8 cellular contexts compared by ENCODE assay signal in the genomic region with DNA sequence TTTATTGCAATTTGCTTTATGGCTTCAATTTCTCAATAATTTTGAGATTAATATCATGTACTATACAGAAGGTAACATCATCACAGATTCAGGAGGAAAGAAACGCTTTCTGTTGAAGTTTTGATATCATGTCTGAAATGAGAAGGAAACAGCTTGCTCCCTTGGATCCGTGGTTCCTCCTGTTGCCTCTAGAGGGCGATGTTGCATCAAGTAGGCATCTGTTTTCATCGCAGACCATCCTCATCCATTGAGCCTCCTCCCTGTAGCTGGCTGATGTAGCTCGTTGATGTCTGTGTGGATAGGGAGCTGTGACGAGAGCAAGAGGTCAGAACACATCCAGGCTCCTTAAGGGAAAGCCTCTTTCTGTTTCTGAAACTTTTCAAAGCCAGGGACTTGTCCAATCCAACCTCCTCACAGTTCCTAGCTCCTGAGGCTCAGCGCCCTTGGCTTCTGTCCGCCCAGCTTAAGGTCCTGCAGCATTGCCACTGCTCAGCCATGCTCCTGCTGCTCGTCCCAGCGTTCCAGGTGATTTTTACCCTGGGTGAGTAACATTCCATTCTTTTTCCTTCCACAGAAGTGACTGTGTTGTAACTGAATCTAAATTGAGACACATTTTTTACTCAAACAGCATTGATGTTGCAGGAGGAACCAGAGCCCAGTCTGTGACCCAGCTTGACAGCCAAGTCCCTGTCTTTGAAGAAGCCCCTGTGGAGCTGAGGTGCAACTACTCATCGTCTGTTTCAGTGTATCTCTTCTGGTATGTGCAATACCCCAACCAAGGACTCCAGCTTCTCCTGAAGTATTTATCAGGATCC.
DNase-seq lines count a peak whose midpoint lies in the region; ATAC-seq and TF ChIP-seq lines count a peak whose summit lies in the region.

No MANE protein-coding gene starts in this region.

- peak overlapping the region; percentile 74 to 91 (median 85) for H3K4me3 Mint-ChIP-seq in CD4-positive, CD25-positive, alpha-beta regulatory T cell
- peak overlapping the region; percentile 77 to 88 for H3K4me3 Mint-ChIP-seq in activated T-cell treated with anti-CD3 and anti-CD28 coated beads, Interleukin-2, amount 50 U/mL, for 72 hours

- peak; percentile 39 to 75 (median 68) for DNase-seq in CD4-positive, CD25-positive, alpha-beta regulatory T cell
- DNase-seq in GM19238 (ENCODE audit: insufficient read length, low spot score), result peak; percentile 28
- DNase-seq in NT2/D1 (ENCODE audit: low read depth, low spot score), result peak; percentile 32
- peak; percentile 60 to 73 for DNase-seq in activated T-cell treated with anti-CD3 and anti-CD28 coated beads, Interleukin-2, amount 50 U/mL, for 72 hours
- DNase-seq in renal cortical epithelial cell (ENCODE audit: low read depth), result peak; percentile 19
- no peak for DNase-seq in SKM-1 (lab: John Stamatoyannopoulos, UW; ENCODE audit: unreplicated experiment)
- DNase-seq in mesenteric fat pad (ENCODE audit: low spot score), result no peak

- 34 to 66% methylated on average over 5 to 10 of the region's 11 CpGs for whole genome bisulfite sequencing in gastroesophageal sphincter (ENCODE audit: low coverage in 1 of 2), 2 donors

- no peaks in the 10 kb centered on the region for H3K36me3 ChIP-seq in CD4-positive, CD25-positive, alpha-beta regulatory T cell (ENCODE audit: control insufficient read depth, insufficient read depth, low read length)
- H3K36me3 ChIP-seq in NT2/D1 (ENCODE audit: insufficient read depth, insufficient read length, low read length) (no peaks in the 10 kb centered on the region), gastroesophageal sphincter (no peaks in the 10 kb centered on the region)

- peak overlapping the region; percentile 71 for H3K4me3 ChIP-seq in CD4-positive, CD25-positive, alpha-beta regulatory T cell (ENCODE audit: low read depth, low read length)
- H3K4me3 ChIP-seq in NT2/D1 (ENCODE audit: insufficient read length, low read depth) (no peak overlapping the region), gastroesophageal sphincter (no peak overlapping the region)

- peak overlapping the region; percentile 14 for H3K27ac ChIP-seq in CD4-positive, CD25-positive, alpha-beta regulatory T cell (ENCODE audit: insufficient read depth, low read length, poor library complexity, severe bottlenecking)
- no peak overlapping the region for H3K27ac ChIP-seq in gastroesophageal sphincter

- H3K9me3 Mint-ChIP-seq in CD4-positive, CD25-positive, alpha-beta regulatory T cell, result peaks cover 0 to 2% (median 0%) of the 10 kb centered on the region in 7 donors
- H3K9me3 Mint-ChIP-seq in activated T-cell treated with anti-CD3 and anti-CD28 coated beads, Interleukin-2, amount 50 U/mL, for 72 hours, result no peaks in the 10 kb centered on the region

- no peak overlapping the region for H3K9ac ChIP-seq in NT2/D1 (ENCODE audit: insufficient read length, low read depth)

- no peak for TF ChIP-seq EP300 in gastroesophageal sphincter (IDR thresholded peaks at IDR 0.05)

- peak; percentile 9 to 54 (median 19) for TF ChIP-seq CTCF in gastroesophageal sphincter (IDR thresholded peaks at IDR 0.05)

- TF ChIP-seq POLR2A in gastroesophageal sphincter (IDR thresholded peaks at IDR 0.05), result no peak

- H3K36me3 Mint-ChIP-seq in CD4-positive, CD25-positive, alpha-beta regulatory T cell, result no peaks in the 10 kb centered on the region
- H3K36me3 Mint-ChIP-seq in activated T-cell treated with anti-CD3 and anti-CD28 coated beads, Interleukin-2, amount 50 U/mL, for 72 hours (ENCODE audit: insufficient read depth in 2 of 2), result no peaks in the 10 kb centered on the region

- peaks cover 3 to 25% (median 9%) of the 10 kb centered on the region in 4 donors for H3K4me1 Mint-ChIP-seq in CD4-positive, CD25-positive, alpha-beta regulatory T cell
- H3K4me1 Mint-ChIP-seq in activated T-cell treated with anti-CD3 and anti-CD28 coated beads, Interleukin-2, amount 50 U/mL, for 72 hours (ENCODE audit: low read depth), result peaks cover 35% of the 10 kb centered on the region

- peaks cover 25% of the 10 kb centered on the region for H3K27me3 Mint-ChIP-seq in CD4-positive, CD25-positive, alpha-beta regulatory T cell
- H3K27me3 Mint-ChIP-seq in activated T-cell treated with anti-CD3 and anti-CD28 coated beads, Interleukin-2, amount 50 U/mL, for 72 hours (ENCODE audit: low read depth), result no peaks in the 10 kb centered on the region

- H3K9me3 ChIP-seq in CD4-positive, CD25-positive, alpha-beta regulatory T cell (ENCODE audit: control insufficient read depth in 2 of 2, low read length in 2 of 2), result no peaks in the 10 kb centered on the region
- H3K9me3 ChIP-seq in NT2/D1 (ENCODE audit: insufficient read depth, low read length), result no peaks in the 10 kb centered on the region
- no peaks in the 10 kb centered on the region for H3K9me3 ChIP-seq in gastroesophageal sphincter

- no peaks in the 10 kb centered on the region for H3K4me1 ChIP-seq in CD4-positive, CD25-positive, alpha-beta regulatory T cell (ENCODE audit: control insufficient read depth, insufficient read depth, low read length, poor library complexity, severe bottlenecking)
- H3K4me1 ChIP-seq in NT2/D1 (ENCODE audit: insufficient read depth, insufficient read length) (no peaks in the 10 kb centered on the region), gastroesophageal sphincter (no peaks in the 10 kb centered on the region)

- ATAC-seq in CD4-positive, CD25-positive, alpha-beta regulatory T cell (ENCODE audit: low read depth in 2 of 2), result peak; percentile 70 to 76
- peak; percentile 79 to 83 for ATAC-seq in activated T-cell treated with anti-CD3 and anti-CD28 coated beads, Interleukin-2, amount 50 U/mL, for 72 hours (replicated peaks in 1 of 2)
- ATAC-seq in gastroesophageal sphincter, result no peak

- H3K27ac Mint-ChIP-seq in CD4-positive, CD25-positive, alpha-beta regulatory T cell, result peak overlapping the region; percentile 5 to 71 (median 13)
- H3K27ac Mint-ChIP-seq in activated T-cell treated with anti-CD3 and anti-CD28 coated beads, Interleukin-2, amount 50 U/mL, for 72 hours, result peak overlapping the region; percentile 93

- no peaks in the 10 kb centered on the region for H3K27me3 ChIP-seq in CD4-positive, CD25-positive, alpha-beta regulatory T cell (ENCODE audit: control insufficient read depth, insufficient read depth, low read length)
- no peaks in the 10 kb centered on the region for H3K27me3 ChIP-seq in NT2/D1 (ENCODE audit: insufficient read depth, insufficient read length)
- peaks cover 4% of the 10 kb centered on the region for H3K27me3 ChIP-seq in gastroesophageal sphincter

Comparison
In these comparisons a context has a peak if more than half of its experiments do, and no peak if none do; other contexts are left out.
1. DNase-seq: peak in CD4-positive, CD25-positive, alpha-beta regulatory T cell (3 of 3), GM19238 (single experiment), NT2/D1 (single experiment), activated T-cell treated with anti-CD3 and anti-CD28 coated beads, Interleukin-2, amount 50 U/mL, for 72 hours (2 of 2) and renal cortical epithelial cell (single experiment); none in SKM-1 (single experiment) and mesenteric fat pad (single experiment).